ENCODE assay signal across 9 cellular contexts in the genomic region with DNA sequence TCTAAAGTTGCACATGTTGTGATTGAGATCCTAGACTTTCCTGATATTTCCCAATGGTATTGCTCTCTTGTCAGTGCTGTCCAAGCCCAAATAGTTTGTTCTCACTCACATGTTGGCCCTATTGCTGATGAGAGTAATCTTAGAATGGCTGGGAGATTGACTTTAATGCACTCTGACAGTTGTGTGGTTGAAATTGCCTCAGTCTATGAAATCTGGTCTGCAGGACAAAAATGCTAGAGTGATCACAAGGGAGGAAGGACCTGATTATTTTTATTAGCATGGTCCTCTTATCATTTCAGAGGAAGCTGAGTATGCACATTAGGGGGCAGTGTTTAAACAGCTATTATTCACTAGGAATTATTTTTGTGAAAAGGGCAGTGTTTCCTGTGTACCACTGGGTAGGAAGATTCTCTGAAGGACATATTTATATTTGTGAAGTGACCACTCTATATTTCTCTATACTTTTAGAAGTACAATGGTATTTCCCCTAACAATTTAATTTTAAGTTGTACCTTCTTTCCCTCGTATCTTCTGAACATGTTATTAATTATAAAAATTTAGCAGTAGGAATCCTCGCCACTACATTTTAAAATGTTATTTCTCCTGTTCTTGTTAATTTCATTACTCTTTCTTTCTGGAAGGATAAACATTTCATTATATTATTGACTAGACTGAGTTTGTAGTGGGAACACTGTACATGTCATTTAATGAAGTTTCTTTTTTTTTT.
DNase-seq lines count a peak whose midpoint lies in the region; ATAC-seq and TF ChIP-seq lines count a peak whose summit lies in the region.
"Had no signal": no experiment of that assay in that cellular context is flagged by ENCODE, and none has a peak within 500 bp of the region (broad histone marks: within the 10 kb centered on the region; RNA-seq: fewer than 3 reads in every experiment).

No MANE protein-coding gene starts in this region.

- H3K9me3 ChIP-seq in breast epithelium (no peaks in the 10 kb centered on the region), tibial nerve (no peaks in the 10 kb centered on the region)

- intact Hi-C loops in MCF 10A (cut with micrococcal nuclease), result no loop called here
- intact Hi-C loops in breast epithelium (cut with DNase I; ENCODE audit: low total_unique reads), result no loop called here

- H3K4me1 ChIP-seq in breast epithelium (no peaks in the 10 kb centered on the region), tibial nerve (peaks cover 0 to 6% (median 0%) of the 10 kb centered on the region in 4 donors)

- H3K27me3 ChIP-seq in breast epithelium (no peaks in the 10 kb centered on the region), tibial nerve (no peaks in the 10 kb centered on the region)

- H3K36me3 Mint-ChIP-seq in MCF 10A (ENCODE audit: insufficient read depth, unreplicated experiment), result peaks cover 6% of the 10 kb centered on the region

- no peak for ATAC-seq in GM18861 (IDR thresholded peaks at IDR 0.05; ENCODE audit: unreplicated experiment)

- H3K36me3 ChIP-seq in breast epithelium (no peaks in the 10 kb centered on the region), tibial nerve (no peaks in the 10 kb centered on the region)

- no peak for TF ChIP-seq EP300 in tibial nerve (IDR thresholded peaks at IDR 0.05)

- no peak overlapping the region for H3K27ac Mint-ChIP-seq in MCF 10A (ENCODE audit: low read depth, unreplicated experiment)

- 77 to 90% methylated on average over 2 of the region's 2 CpGs for WGBS in tibial nerve, 2 donors

- no peak for TF ChIP-seq POLR2A in breast epithelium (IDR thresholded peaks at IDR 0.05)
- no peak for TF ChIP-seq POLR2A in tibial nerve (IDR thresholded peaks at IDR 0.05)

- POLR2A ChIA-PET in MCF 10A (lab: Yijun Ruan, JAX), result interaction anchor here (0.6 to 0.7 kb wide), 3 partner anchors 42 to 143 kb away, joined by 3 read pairs; no protein-coding TSS in a partner anchor

- H3K27ac ChIP-seq in breast epithelium, result no peak overlapping the region
- no peak overlapping the region for H3K27ac ChIP-seq in tibial nerve

- BruUV-seq in MCF 10A (replicated peaks; lab: Mats Ljungman, UMichigan), result no TSS peak

- H3K9me3 Mint-ChIP-seq in MCF 10A (ENCODE audit: unreplicated experiment), result no peaks in the 10 kb centered on the region

- TF ChIP-seq CTCF in MCF 10A (IDR thresholded peaks at IDR 0.05; ENCODE audit: unreplicated experiment) (peak; percentile 35), breast epithelium (IDR thresholded peaks at IDR 0.05) (no peak), foreskin fibroblast (IDR thresholded peaks at IDR 0.05; ENCODE audit: low read depth, low read length) (peak; percentile 61), tibial nerve (IDR thresholded peaks at IDR 0.05) (peak in 3 of 5 experiments; percentile 10 to 31 (median 17))

- H3K4me3 ChIP-seq in breast epithelium, result no peak overlapping the region
- no peak overlapping the region for H3K4me3 ChIP-seq in foreskin fibroblast (ENCODE audit: low read depth in 1 of 2, low read length in 2 of 2)
- H3K4me3 ChIP-seq in tibial nerve, result no peak overlapping the region

- CTCF ChIA-PET in MCF 10A (lab: Yijun Ruan, JAX), result interaction anchor here (0.9 to 1.3 kb wide), 3 partner anchors 16 to 1535 kb away, joined by 3 to 7 read pairs (median 7); no protein-coding TSS in a partner anchor

- DNase-seq in MCF 10A (ENCODE audit: unreplicated experiment), result peak; percentile 35
- no peak for DNase-seq in breast epithelium (ENCODE audit: low spot score in 2 of 2)
- peak; percentile 7 to 11 for DNase-seq in SHP77 (lab: John Stamatoyannopoulos, UW)
- DNase-seq in foreskin fibroblast, result peak; percentile 61 to 78
- no peak for DNase-seq in tibial nerve (ENCODE audit: low spot score in 2 of 2)
- no peak for DNase-seq in SK-N-DZ (ENCODE audit: low spot score)
- DNase-seq in NCI-H187 (lab: John Stamatoyannopoulos, UW), result no peak
- DNase-seq: activated CD8-positive, alpha-beta memory T cell treated with anti-CD3 and anti-CD28 coated beads, Interleukin-2, amount 50 U/mL, for 48 hours had no signal

- no peaks in the 10 kb centered on the region for H3K27me3 Mint-ChIP-seq in MCF 10A (ENCODE audit: insufficient read depth, unreplicated experiment)

- H3K4me1 Mint-ChIP-seq in MCF 10A (ENCODE audit: insufficient read depth, unreplicated experiment), result peaks cover 23% of the 10 kb centered on the region

- no peak overlapping the region for H3K4me3 Mint-ChIP-seq in MCF 10A (ENCODE audit: unreplicated experiment)

Comparison
In these comparisons a context has a peak if more than half of its experiments do, and no peak if none do; other contexts are left out.
1. DNase-seq: peak in MCF 10A (single experiment), SHP77 (2 of 2) and foreskin fibroblast (2 of 2); none in breast epithelium (0 of 2), tibial nerve (0 of 2), SK-N-DZ (single experiment) and NCI-H187 (0 of 2).
2. CTCF ChIP-seq: peak in MCF 10A (single experiment), foreskin fibroblast (single experiment) and tibial nerve (3 of 5); none in breast epithelium (0 of 3).